Comparison of ENCODE assay signal across 1 cellular context in genomic region chr1:40633563-40634376, GRCh38.
TF ChIP-seq lines count a peak whose summit lies in the region.

No MANE protein-coding gene starts in this region.

TF ChIP-seq in K562, 482 proteins besides CTCF, POLR2A, EP300 and RAD21 (continued from another document and continues in another):
- TF ChIP-seq AFF1 (IDR thresholded peaks at IDR 0.05; ENCODE audit: low read depth in 1 of 2, partially characterized antibody in 2 of 2): peak in 1 of 2 experiments; percentile 63
- TF ChIP-seq ZNF583 (CRISPR knock-in tag; IDR thresholded peaks at IDR 0.05): no peak
- no peak for TF ChIP-seq SNAPC5 (CRISPR knock-in tag; IDR thresholded peaks at IDR 0.05)
- TF ChIP-seq SFPQ (IDR thresholded peaks at IDR 0.05; ENCODE audit: low read depth, low read length): no peak
- no peak for TF ChIP-seq ZNF124 (CRISPR knock-in tag; IDR thresholded peaks at IDR 0.05)
- no peak for TF ChIP-seq KLF13 (tag; IDR thresholded peaks at IDR 0.05; ENCODE audit: borderline replicate concordance, low read depth)
- TF ChIP-seq ATF4 (CRISPR knock-in tag; IDR thresholded peaks at IDR 0.05): no peak
- no peak for TF ChIP-seq ZNF740 (CRISPR knock-in tag; IDR thresholded peaks at IDR 0.05)
- no peak for TF ChIP-seq ZNF740 (tag; IDR thresholded peaks at IDR 0.05)
- TF ChIP-seq PRDM10 (IDR thresholded peaks at IDR 0.05; ENCODE audit: partially characterized antibody): peak; percentile 82
- no peak for TF ChIP-seq XRCC4 (IDR thresholded peaks at IDR 0.05; ENCODE audit: extremely low read depth, insufficient read depth, insufficient read length)
- no peak for TF ChIP-seq EGR1 (conservative IDR thresholded peaks at IDR 0.05)
- peak; percentile 87 for TF ChIP-seq KLF16 (IDR thresholded peaks at IDR 0.05)
- TF ChIP-seq ETS2 (tag; IDR thresholded peaks at IDR 0.05; ENCODE audit: borderline replicate concordance, poor library complexity, severe bottlenecking): no peak
- peak; percentile 59 for TF ChIP-seq TFAP4 (CRISPR knock-in tag; IDR thresholded peaks at IDR 0.05; ENCODE audit: borderline replicate concordance)
- TF ChIP-seq MBD2 (IDR thresholded peaks at IDR 0.05; ENCODE audit: borderline replicate concordance, low read depth): peak; percentile 57; the same call in 1 of the 2 replicates
- no peak for TF ChIP-seq ZNF184 (CRISPR knock-in tag; IDR thresholded peaks at IDR 0.05)
- peak; percentile 53; the same call in 1 of the 2 replicates for TF ChIP-seq CREB3L1 (IDR thresholded peaks at IDR 0.05; ENCODE audit: borderline replicate concordance, low read depth)
- TF ChIP-seq CHCHD3 (CRISPR knock-in tag; IDR thresholded peaks at IDR 0.05): no peak
- no peak for TF ChIP-seq GTF2A2 (tag; IDR thresholded peaks at IDR 0.05)
- TF ChIP-seq YY1 (IDR thresholded peaks at IDR 0.05; ENCODE audit: borderline replicate concordance in 1 of 3, control insufficient read depth in 1 of 3, extremely low read depth in 1 of 3, insufficient read depth in 3 of 3, insufficient read length in 1 of 3, insufficient replicate concordance in 2 of 3, low read depth in 1 of 3, low read length in 2 of 3): no peak
- no peak for TF ChIP-seq ZNF140 (CRISPR knock-in tag; IDR thresholded peaks at IDR 0.05)
- no peak for TF ChIP-seq ZNF512 (tag; IDR thresholded peaks at IDR 0.05)
- TF ChIP-seq CUX1 (CRISPR knock-in tag; IDR thresholded peaks at IDR 0.05): no peak
- TF ChIP-seq POLR2B (IDR thresholded peaks at IDR 0.05; ENCODE audit: low read depth, partially characterized antibody): no peak
- TF ChIP-seq HMGXB4 (CRISPR knock-in tag; IDR thresholded peaks at IDR 0.05): no peak
- TF ChIP-seq ZKSCAN1 (IDR thresholded peaks at IDR 0.05; ENCODE audit: low read depth, low read length): no peak; the same call in 1 of the 2 replicates
- peak; percentile 80 for TF ChIP-seq GATA2 (CRISPR knock-in tag; IDR thresholded peaks at IDR 0.05)
- no peak for TF ChIP-seq ZNF780A (CRISPR knock-in tag; IDR thresholded peaks at IDR 0.05)
- peak; percentile 66 for TF ChIP-seq SMAD4 (CRISPR knock-in tag; conservative IDR thresholded peaks at IDR 0.05)
- no peak for TF ChIP-seq KLF10 (CRISPR knock-in tag; IDR thresholded peaks at IDR 0.05)
